8 cellular contexts compared by ENCODE assay signal in the genomic region with DNA sequence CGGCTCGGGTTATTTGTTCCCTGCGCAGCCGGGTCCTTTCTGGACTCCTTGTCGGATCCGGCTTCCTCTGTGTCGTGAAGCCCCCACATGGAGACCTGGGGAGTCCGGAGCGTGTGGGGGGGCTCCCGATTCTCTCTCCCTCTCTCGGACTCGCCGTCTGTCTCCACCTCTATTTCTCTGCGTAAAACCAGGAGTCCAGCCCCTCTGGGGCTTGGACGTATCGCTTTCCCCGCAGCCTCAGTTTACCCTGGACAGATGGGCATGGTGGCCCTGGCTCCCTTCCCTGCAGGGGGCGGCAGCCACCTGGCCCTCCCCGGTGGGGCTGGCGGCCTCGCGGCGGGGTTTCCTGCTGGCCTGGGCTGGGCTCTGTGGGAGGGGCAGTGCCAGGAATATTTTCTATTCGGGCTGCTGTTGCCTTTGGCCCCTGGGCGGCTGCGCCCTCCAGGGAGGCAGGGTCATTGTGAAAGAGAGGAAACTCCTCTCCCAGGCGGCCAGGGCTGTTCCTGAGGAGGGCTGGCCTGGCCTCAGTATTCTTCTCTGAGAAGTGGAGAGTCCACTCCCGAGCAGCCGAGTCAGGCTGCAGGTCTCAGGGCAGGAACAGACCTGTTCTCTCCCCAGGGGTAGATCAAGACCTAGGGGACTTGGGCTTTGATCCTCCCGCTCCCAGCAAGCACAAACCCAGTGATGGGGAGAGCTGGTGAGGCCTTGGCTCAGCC. TPM values are rescaled to one million over a fixed set of nuclear protein-coding genes. Genes with fewer than 3 reads are reported as not detected.
DNase-seq lines count a peak whose midpoint lies in the region; ATAC-seq and TF ChIP-seq lines count a peak whose summit lies in the region.

No MANE protein-coding gene starts in this region.

- intact Hi-C loops in spleen (cut with DNase I; ENCODE audit: low total_unique reads) = no loop called here

- H3K4me3 ChIP-seq in iPS-11a (ENCODE audit: low read depth, low read length) (peak overlapping the region; percentile 47), spleen (peak overlapping the region; percentile 37 to 75 (median 50))

- POLR2A ChIA-PET in activated naive CD8-positive, alpha-beta T cell treated with anti-CD3 and anti-CD28 coated beads, Interleukin-2, amount 10 ng/mL, durations not matched to agents 7 days and 5 days (lab: Charles Lee) = no interaction called here

- no peak overlapping the region for H3K27ac Mint-ChIP-seq in T-helper 2 cell treated with Interferon-gamma antibody and Interleukin-4, amounts not matched to agents 5 μg/mL and 100 μg/mL, for 36 hours
- no peak overlapping the region for H3K27ac Mint-ChIP-seq in activated naive CD8-positive, alpha-beta T cell treated with anti-CD3 and anti-CD28 coated beads, Interleukin-2, amount 10 ng/mL, durations not matched to agents 7 days and 5 days

- no peak for TF ChIP-seq CTCF in spleen (IDR thresholded peaks at IDR 0.05 in 8 of 11, conservative IDR thresholded peaks at IDR 0.05 in 3 of 11)

- peaks cover 17% of the 10 kb centered on the region for H3K27me3 Mint-ChIP-seq in T-helper 2 cell treated with Interferon-gamma antibody and Interleukin-4, amounts not matched to agents 5 μg/mL and 100 μg/mL, for 36 hours (ENCODE audit: low read depth)
- peaks cover 26% of the 10 kb centered on the region for H3K27me3 Mint-ChIP-seq in activated naive CD8-positive, alpha-beta T cell treated with anti-CD3 and anti-CD28 coated beads, Interleukin-2, amount 10 ng/mL, durations not matched to agents 7 days and 5 days

- H3K27ac ChIP-seq in spleen = peak overlapping the region in 7 of 8 donors; percentile 41 to 70 (median 56)

- no peaks in the 10 kb centered on the region for H3K36me3 ChIP-seq in spleen

- WGBS in spleen, 5 donors = 13 to 18% (median 15%) methylated on average over 21 to 30 of the region's 30 CpGs

- no peak for DNase-seq in T-helper 2 cell treated with Interferon-gamma antibody and Interleukin-4, amounts not matched to agents 5 μg/mL and 100 μg/mL, for 36 hours (ENCODE audit: low spot score)
- DNase-seq in T-helper 2 cell (no peak), spleen (peak; percentile 64), NK-92 (lab: John Stamatoyannopoulos, UW; ENCODE audit: unreplicated experiment) (no peak), COLO668 (lab: John Stamatoyannopoulos, UW; ENCODE audit: unreplicated experiment) (no peak), NCI-H2171 treated with DMSO at 0.1 percent for 48 hours (lab: John Stamatoyannopoulos, UW) (no peak)
- no peak for DNase-seq in activated naive CD8-positive, alpha-beta T cell treated with anti-CD3 and anti-CD28 coated beads, Interleukin-2, amount 10 ng/mL, durations not matched to agents 7 days and 5 days

- TF ChIP-seq POLR2A in spleen (IDR thresholded peaks at IDR 0.05) = no peak

- H3K4me3 Mint-ChIP-seq in T-helper 2 cell treated with Interferon-gamma antibody and Interleukin-4, amounts not matched to agents 5 μg/mL and 100 μg/mL, for 36 hours = peak overlapping the region; percentile 68
- peak overlapping the region; percentile 19 for H3K4me3 Mint-ChIP-seq in activated naive CD8-positive, alpha-beta T cell treated with anti-CD3 and anti-CD28 coated beads, Interleukin-2, amount 10 ng/mL, durations not matched to agents 7 days and 5 days

- H3K4me1 ChIP-seq in spleen = peaks cover 21 to 53% (median 41%) of the 10 kb centered on the region in 6 donors

- peaks cover 6 to 20% (median 18%) of the 10 kb centered on the region in 8 donors for H3K9me3 ChIP-seq in spleen

- no peaks in the 10 kb centered on the region for H3K36me3 Mint-ChIP-seq in T-helper 2 cell treated with Interferon-gamma antibody and Interleukin-4, amounts not matched to agents 5 μg/mL and 100 μg/mL, for 36 hours (ENCODE audit: low read depth)
- H3K36me3 Mint-ChIP-seq in activated naive CD8-positive, alpha-beta T cell treated with anti-CD3 and anti-CD28 coated beads, Interleukin-2, amount 10 ng/mL, durations not matched to agents 7 days and 5 days = peaks cover 2% of the 10 kb centered on the region

- peaks cover 11% of the 10 kb centered on the region for H3K4me1 Mint-ChIP-seq in T-helper 2 cell treated with Interferon-gamma antibody and Interleukin-4, amounts not matched to agents 5 μg/mL and 100 μg/mL, for 36 hours (ENCODE audit: low read depth)
- peaks cover 16% of the 10 kb centered on the region for H3K4me1 Mint-ChIP-seq in activated naive CD8-positive, alpha-beta T cell treated with anti-CD3 and anti-CD28 coated beads, Interleukin-2, amount 10 ng/mL, durations not matched to agents 7 days and 5 days

- H3K9me3 Mint-ChIP-seq in T-helper 2 cell treated with Interferon-gamma antibody and Interleukin-4, amounts not matched to agents 5 μg/mL and 100 μg/mL, for 36 hours = peaks cover 14% of the 10 kb centered on the region
- peaks cover 4% of the 10 kb centered on the region for H3K9me3 Mint-ChIP-seq in activated naive CD8-positive, alpha-beta T cell treated with anti-CD3 and anti-CD28 coated beads, Interleukin-2, amount 10 ng/mL, durations not matched to agents 7 days and 5 days

- peaks cover 0 to 70% (median 19%) of the 10 kb centered on the region in 7 donors for H3K27me3 ChIP-seq in spleen (replicated peaks in 1 of 7)

- ATAC-seq in activated naive CD8-positive, alpha-beta T cell treated with anti-CD3 and anti-CD28 coated beads, Interleukin-2, amount 10 ng/mL, durations not matched to agents 7 days and 5 days (ENCODE audit: low read depth) = no peak

RNA-seq across cellular contexts. Expression of gene ASS1, which starts 0.7 kb away (rescaled TPM):
- 1 to 10 TPM; 2.6 to 4.1 TPM for total RNA-seq in activated naive CD8-positive, alpha-beta T cell treated with anti-CD3 and anti-CD28 coated beads, Interleukin-2, amount 10 ng/mL, durations not matched to agents 7 days and 5 days
- total RNA-seq in spleen = 10 to 100 TPM; 15.4 to 37.4 (median 26.8) TPM
- 10 to 100 TPM; 17.1 to 27.0 (median 24.8) TPM for polyA plus RNA-seq in spleen
